10 cellular contexts compared by ENCODE assay signal in the genomic region with DNA sequence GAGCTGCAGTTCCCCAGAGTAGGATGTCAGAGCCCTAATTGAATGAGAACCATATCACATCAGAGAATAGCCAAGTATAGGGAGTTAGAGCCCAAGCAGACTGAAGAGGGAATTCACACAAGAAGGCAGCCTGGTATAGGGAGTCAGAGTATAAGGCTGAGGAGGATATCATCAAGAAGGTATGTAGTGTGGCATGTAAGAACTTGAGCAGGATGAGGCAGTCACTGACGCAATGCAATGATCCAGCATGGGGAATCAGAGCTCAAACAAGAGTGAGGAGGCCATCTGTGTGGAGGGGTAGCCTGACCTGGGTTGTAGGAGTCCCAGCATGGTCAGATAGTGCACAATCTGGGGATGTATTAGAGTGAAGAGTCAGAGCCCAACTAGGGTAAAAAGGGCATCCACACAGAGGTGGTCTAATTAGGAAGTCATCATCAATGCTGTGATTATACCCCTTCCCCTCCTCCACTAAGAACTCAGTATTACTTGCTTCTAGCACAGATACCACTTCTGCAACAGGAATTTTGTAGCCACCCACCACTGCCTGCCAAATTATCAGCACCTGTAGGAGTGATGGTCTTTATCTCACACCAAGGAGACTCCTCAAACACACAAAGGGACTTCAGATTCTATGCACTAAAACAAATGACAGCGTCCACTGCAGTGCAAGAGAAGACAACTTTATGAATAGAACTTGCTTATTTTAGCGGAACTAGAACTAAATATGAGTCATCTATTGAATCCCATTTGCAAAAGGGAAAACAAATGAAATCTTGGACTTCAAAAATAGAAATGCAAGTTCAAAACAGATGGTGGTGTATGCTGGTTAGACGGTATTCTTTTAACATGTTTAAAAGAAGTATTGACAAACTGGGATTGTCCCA.
A peak's percentile ranks its signal among the peaks of the same experiment; 100 is the strongest.
DNase-seq lines count a peak whose midpoint lies in the region; ATAC-seq, FAIRE-seq and TF ChIP-seq lines count a peak whose summit lies in the region.
"Had no signal": no experiment of that assay in that cellular context is flagged by ENCODE, and none has a peak within 500 bp of the region (broad histone marks: within the 10 kb centered on the region; RNA-seq: fewer than 3 reads in every experiment).

No MANE protein-coding gene starts in this region.

- no peak overlapping the region for H3K27ac Mint-ChIP-seq in activated B cell treated with CpG ODN at 0.5 μM for 24 hours

- CTCF ChIA-PET in activated B cell treated with CpG ODN at 0.5 μM for 24 hours (lab: Charles Lee): no interaction called here

- no peak for TF ChIP-seq POLR2A in H54 (IDR thresholded peaks at IDR 0.05; ENCODE audit: low read depth, low read length)

- H3K9me3 Mint-ChIP-seq in activated B cell treated with CpG ODN at 0.5 μM for 24 hours: no peaks in the 10 kb centered on the region

- peak; percentile 78 for ATAC-seq in GM18907 (IDR thresholded peaks at IDR 0.05; ENCODE audit: unreplicated experiment)
- ATAC-seq in HG02870 (IDR thresholded peaks at IDR 0.05; ENCODE audit: unreplicated experiment): peak; percentile 81
- peak; percentile 45 for ATAC-seq in activated B cell treated with CpG ODN at 0.5 μM for 24 hours (ENCODE audit: low read depth)
- ATAC-seq: psoas muscle had no signal

- peaks cover 49% of the 10 kb centered on the region for H3K36me3 Mint-ChIP-seq in activated B cell treated with CpG ODN at 0.5 μM for 24 hours (ENCODE audit: low read depth)

- no peak for FAIRE-seq in H54 (lab: Jason Lieb, UNC)

- intact Hi-C loops in activated B cell treated with CpG ODN at 0.5 μM for 24 hours (cut with micrococcal nuclease): no loop called here

- TF ChIP-seq CTCF in activated B cell treated with CpG ODN at 0.5 μM for 24 hours (IDR thresholded peaks at IDR 0.05): no peak

- no peaks in the 10 kb centered on the region for H3K27me3 Mint-ChIP-seq in activated B cell treated with CpG ODN at 0.5 μM for 24 hours

- no peak overlapping the region for H3K4me3 Mint-ChIP-seq in activated B cell treated with CpG ODN at 0.5 μM for 24 hours

- DNase-seq in activated B cell treated with CpG ODN at 0.5 μM for 24 hours (no peak), renal cortical epithelial cell (ENCODE audit: low read depth) (peak; percentile 22), NCI-H1694 (lab: John Stamatoyannopoulos, UW) (no peak), NCI-H1105 treated with DMSO at 0.1 percent for 48 hours (lab: John Stamatoyannopoulos, UW) (no peak), DMS53 treated with DMSO at 0.1 percent for 48 hours (lab: John Stamatoyannopoulos, UW; ENCODE audit: unreplicated experiment) (no peak), H54 (ENCODE audit: insufficient read length, low spot score) (no peak)
- DNase-seq: activated naive CD4-positive, alpha-beta T cell; psoas muscle had no signal

- peaks cover 11% of the 10 kb centered on the region for H3K4me1 Mint-ChIP-seq in activated B cell treated with CpG ODN at 0.5 μM for 24 hours

- POLR2A ChIA-PET in activated B cell treated with CpG ODN at 0.5 μM for 24 hours (lab: Charles Lee): no interaction called here
